ENCODE assay signal across 1 cellular context in genomic region chr1:165827199-165828102, GRCh38.
TF ChIP-seq lines count a peak whose summit lies in the region.

Gene UCK2, plus strand, starts transcription at chr1:165827614. Its CDS starts 220 bp downstream, at chr1:165827834.

TF ChIP-seq in HepG2, 621 proteins besides CTCF, POLR2A, EP300 and RAD21 (continued from another document and continues in another):
- peak; percentile 76; the same call in 1 of the 2 replicates for TF ChIP-seq ZNF790 (CRISPR knock-in tag; IDR thresholded peaks at IDR 0.05; ENCODE audit: borderline replicate concordance)
- TF ChIP-seq ZFYVE20 (CRISPR knock-in tag; IDR thresholded peaks at IDR 0.05; ENCODE audit: borderline replicate concordance, low read depth), result peak; percentile 55; the same call in 1 of the 2 replicates
- TF ChIP-seq ZFP36L2 (CRISPR knock-in tag; IDR thresholded peaks at IDR 0.05), result no peak
- TF ChIP-seq ZBTB8A (CRISPR knock-in tag; IDR thresholded peaks at IDR 0.05; ENCODE audit: borderline replicate concordance, low read depth), result no peak
- TF ChIP-seq TBL1XR1 (IDR thresholded peaks at IDR 0.05; ENCODE audit: borderline replicate concordance, low read length, partially characterized antibody), result no peak
- TF ChIP-seq, protein P1, sequence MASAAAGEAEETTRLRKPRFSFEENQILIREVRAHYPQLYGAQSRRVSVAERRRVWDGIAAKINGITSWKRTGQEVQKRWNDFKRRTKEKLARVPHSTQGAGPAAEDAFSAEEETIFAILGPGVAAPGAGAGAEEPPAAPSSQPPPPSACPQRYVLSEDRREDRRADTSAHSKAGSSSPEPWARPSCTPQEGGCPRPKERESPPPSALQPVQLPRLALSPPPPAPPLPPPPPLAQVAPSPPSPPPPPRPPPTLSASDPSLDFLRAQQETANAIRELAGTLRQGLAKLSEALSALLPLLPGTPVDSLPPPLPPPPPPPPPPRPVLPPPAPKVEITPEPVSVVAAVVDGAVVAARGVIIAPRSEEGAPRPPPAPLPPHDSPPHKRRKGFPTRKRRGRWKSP (CRISPR knock-in tag; IDR thresholded peaks at IDR 0.05), result peak; percentile 23
- TF ChIP-seq SNAPC5 (CRISPR knock-in tag; IDR thresholded peaks at IDR 0.05; ENCODE audit: borderline replicate concordance), result no peak
- TF ChIP-seq MIER3 (CRISPR knock-in tag; IDR thresholded peaks at IDR 0.05; ENCODE audit: borderline replicate concordance), result no peak
- TF ChIP-seq YEATS4 (CRISPR knock-in tag; IDR thresholded peaks at IDR 0.05; ENCODE audit: borderline replicate concordance), result peak; percentile 73
- no peak for TF ChIP-seq ZNF484 (CRISPR knock-in tag; IDR thresholded peaks at IDR 0.05; ENCODE audit: borderline replicate concordance, low read depth)
- peak; percentile 75 for TF ChIP-seq SAP130 (CRISPR knock-in tag; IDR thresholded peaks at IDR 0.05; ENCODE audit: low read depth)
- peak; percentile 77 for TF ChIP-seq PHF8 (CRISPR knock-in tag; IDR thresholded peaks at IDR 0.05)
- TF ChIP-seq ZBTB3 (CRISPR knock-in tag; IDR thresholded peaks at IDR 0.05; ENCODE audit: borderline replicate concordance, low read depth), result no peak
- TF ChIP-seq ZNF691 (CRISPR knock-in tag; IDR thresholded peaks at IDR 0.05; ENCODE audit: borderline replicate concordance, low read depth), result no peak; the same call in 1 of the 2 replicates
- TF ChIP-seq ZBTB4 (CRISPR knock-in tag; IDR thresholded peaks at IDR 0.05; ENCODE audit: borderline replicate concordance), result no peak
- TF ChIP-seq, protein P2, sequence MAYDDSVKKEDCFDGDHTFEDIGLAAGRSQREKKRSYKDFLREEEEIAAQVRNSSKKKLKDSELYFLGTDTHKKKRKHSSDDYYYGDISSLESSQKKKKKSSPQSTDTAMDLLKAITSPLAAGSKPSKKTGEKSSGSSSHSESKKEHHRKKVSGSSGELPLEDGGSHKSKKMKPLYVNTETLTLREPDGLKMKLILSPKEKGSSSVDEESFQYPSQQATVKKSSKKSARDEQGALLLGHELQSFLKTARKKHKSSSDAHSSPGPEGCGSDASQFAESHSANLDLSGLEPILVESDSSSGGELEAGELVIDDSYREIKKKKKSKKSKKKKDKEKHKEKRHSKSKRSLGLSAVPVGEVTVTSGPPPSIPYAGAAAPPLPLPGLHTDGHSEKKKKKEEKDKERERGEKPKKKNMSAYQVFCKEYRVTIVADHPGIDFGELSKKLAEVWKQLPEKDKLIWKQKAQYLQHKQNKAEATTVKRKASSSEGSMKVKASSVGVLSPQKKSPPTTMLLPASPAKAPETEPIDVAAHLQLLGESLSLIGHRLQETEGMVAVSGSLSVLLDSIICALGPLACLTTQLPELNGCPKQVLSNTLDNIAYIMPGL (CRISPR knock-in tag; IDR thresholded peaks at IDR 0.05; ENCODE audit: borderline replicate concordance in 1 of 2, low read depth in 1 of 2), result peak in 1 of 2 experiments; percentile 75; a peak in 2 of 4 replicates
- TF ChIP-seq, protein P3, sequence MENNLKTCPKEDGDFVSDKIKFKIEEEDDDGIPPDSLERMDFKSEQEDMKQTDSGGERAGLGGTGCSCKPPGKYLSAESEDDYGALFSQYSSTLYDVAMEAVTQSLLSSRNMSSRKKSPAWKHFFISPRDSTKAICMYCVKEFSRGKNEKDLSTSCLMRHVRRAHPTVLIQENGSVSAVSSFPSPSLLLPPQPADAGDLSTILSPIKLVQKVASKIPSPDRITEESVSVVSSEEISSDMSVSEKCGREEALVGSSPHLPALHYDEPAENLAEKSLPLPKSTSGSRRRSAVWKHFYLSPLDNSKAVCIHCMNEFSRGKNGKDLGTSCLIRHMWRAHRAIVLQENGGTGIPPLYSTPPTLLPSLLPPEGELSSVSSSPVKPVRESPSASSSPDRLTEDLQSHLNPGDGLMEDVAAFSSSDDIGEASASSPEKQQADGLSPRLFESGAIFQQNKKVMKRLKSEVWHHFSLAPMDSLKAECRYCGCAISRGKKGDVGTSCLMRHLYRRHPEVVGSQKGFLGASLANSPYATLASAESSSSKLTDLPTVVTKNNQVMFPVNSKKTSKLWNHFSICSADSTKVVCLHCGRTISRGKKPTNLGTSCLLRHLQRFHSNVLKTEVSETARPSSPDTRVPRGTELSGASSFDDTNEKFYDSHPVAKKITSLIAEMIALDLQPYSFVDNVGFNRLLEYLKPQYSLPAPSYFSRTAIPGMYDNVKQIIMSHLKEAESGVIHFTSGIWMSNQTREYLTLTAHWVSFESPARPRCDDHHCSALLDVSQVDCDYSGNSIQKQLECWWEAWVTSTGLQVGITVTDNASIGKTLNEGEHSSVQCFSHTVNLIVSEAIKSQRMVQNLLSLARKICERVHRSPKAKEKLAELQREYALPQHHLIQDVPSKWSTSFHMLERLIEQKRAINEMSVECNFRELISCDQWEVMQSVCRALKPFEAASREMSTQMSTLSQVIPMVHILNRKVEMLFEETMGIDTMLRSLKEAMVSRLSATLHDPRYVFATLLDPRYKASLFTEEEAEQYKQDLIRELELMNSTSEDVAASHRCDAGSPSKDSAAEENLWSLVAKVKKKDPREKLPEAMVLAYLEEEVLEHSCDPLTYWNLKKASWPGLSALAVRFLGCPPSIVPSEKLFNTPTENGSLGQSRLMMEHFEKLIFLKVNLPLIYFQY (CRISPR knock-in tag; IDR thresholded peaks at IDR 0.05; ENCODE audit: borderline replicate concordance), result no peak
- 0 out of 2 replicates have a peak, but pooled peaks have one; percentile 37 for TF ChIP-seq HDAC1 (CRISPR knock-in tag; IDR thresholded peaks at IDR 0.05)
- peak; percentile 84 for TF ChIP-seq MAX (IDR thresholded peaks at IDR 0.05)
- TF ChIP-seq CREB3 (CRISPR knock-in tag; IDR thresholded peaks at IDR 0.05), result no peak
- TF ChIP-seq ZMYM2 (CRISPR knock-in tag; IDR thresholded peaks at IDR 0.05), result no peak
- TF ChIP-seq, protein P4, sequence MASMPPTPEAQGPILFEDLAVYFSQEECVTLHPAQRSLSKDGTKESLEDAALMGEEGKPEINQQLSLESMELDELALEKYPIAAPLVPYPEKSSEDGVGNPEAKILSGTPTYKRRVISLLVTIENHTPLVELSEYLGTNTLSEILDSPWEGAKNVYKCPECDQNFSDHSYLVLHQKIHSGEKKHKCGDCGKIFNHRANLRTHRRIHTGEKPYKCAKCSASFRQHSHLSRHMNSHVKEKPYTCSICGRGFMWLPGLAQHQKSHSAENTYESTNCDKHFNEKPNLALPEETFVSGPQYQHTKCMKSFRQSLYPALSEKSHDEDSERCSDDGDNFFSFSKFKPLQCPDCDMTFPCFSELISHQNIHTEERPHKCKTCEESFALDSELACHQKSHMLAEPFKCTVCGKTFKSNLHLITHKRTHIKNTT (CRISPR knock-in tag; IDR thresholded peaks at IDR 0.05), result no peak
- TF ChIP-seq, protein P5, sequence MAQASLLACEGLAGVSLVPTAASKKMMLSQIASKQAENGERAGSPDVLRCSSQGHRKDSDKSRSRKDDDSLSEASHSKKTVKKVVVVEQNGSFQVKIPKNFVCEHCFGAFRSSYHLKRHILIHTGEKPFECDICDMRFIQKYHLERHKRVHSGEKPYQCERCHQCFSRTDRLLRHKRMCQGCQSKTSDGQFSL (CRISPR knock-in tag; IDR thresholded peaks at IDR 0.05), result no peak
- peak; percentile 50; the same call in 1 of the 2 replicates for TF ChIP-seq SAFB2 (CRISPR knock-in tag; IDR thresholded peaks at IDR 0.05; ENCODE audit: borderline replicate concordance, low read depth)
- TF ChIP-seq ETV6 (CRISPR knock-in tag; conservative IDR thresholded peaks at IDR 0.05), result no peak
- TF ChIP-seq ZNF704 (CRISPR knock-in tag; IDR thresholded peaks at IDR 0.05; ENCODE audit: borderline replicate concordance), result no peak
- no peak for TF ChIP-seq NR2F6 (IDR thresholded peaks at IDR 0.05)
- peak; percentile 31; the same call in 1 of the 2 replicates for TF ChIP-seq NR2F6 (CRISPR knock-in tag; IDR thresholded peaks at IDR 0.05)
- TF ChIP-seq FOXO4 (CRISPR knock-in tag; conservative IDR thresholded peaks at IDR 0.05), result no peak
- TF ChIP-seq KAT8 (CRISPR knock-in tag; IDR thresholded peaks at IDR 0.05), result peak; percentile 25; the same call in 1 of the 2 replicates
- TF ChIP-seq TBX2 (CRISPR knock-in tag; IDR thresholded peaks at IDR 0.05; ENCODE audit: borderline replicate concordance), result peak; percentile 78
- no peak for TF ChIP-seq MTF2 (CRISPR knock-in tag; IDR thresholded peaks at IDR 0.05; ENCODE audit: borderline replicate concordance)
- TF ChIP-seq ZNF563 (CRISPR knock-in tag; IDR thresholded peaks at IDR 0.05), result peak; percentile 60; the same call in 1 of the 2 replicates
- TF ChIP-seq, protein P6, sequence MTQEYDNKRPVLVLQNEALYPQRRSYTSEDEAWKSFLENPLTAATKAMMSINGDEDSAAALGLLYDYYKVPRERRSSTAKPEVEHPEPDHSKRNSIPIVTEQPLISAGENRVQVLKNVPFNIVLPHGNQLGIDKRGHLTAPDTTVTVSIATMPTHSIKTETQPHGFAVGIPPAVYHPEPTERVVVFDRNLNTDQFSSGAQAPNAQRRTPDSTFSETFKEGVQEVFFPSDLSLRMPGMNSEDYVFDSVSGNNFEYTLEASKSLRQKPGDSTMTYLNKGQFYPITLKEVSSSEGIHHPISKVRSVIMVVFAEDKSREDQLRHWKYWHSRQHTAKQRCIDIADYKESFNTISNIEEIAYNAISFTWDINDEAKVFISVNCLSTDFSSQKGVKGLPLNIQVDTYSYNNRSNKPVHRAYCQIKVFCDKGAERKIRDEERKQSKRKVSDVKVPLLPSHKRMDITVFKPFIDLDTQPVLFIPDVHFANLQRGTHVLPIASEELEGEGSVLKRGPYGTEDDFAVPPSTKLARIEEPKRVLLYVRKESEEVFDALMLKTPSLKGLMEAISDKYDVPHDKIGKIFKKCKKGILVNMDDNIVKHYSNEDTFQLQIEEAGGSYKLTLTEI (CRISPR knock-in tag; conservative IDR thresholded peaks at IDR 0.05), result no peak
